1 cellular context compared by ENCODE assay signal in the genomic region with DNA sequence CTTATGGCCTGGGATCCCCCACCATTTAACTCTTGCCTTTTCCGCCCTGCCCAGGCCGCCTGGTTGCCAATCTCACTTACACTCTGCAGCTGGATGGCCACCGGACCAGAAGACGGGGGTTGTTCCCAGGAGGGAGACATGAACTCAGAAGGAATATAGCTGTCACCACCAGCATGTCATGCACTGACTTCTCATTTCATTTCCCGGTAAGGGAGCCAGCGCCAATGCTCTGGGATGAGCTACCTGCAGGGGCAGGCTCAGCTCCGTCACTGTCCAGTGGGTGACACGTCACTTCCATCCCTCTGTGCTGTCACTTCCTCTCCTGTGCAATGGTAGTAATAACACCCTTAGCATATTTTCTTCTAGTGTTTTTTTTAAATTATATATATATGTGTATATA.
TF ChIP-seq lines count a peak whose summit lies in the region.

No MANE protein-coding gene starts in this region.

TF ChIP-seq in HCT116, 20 proteins besides CTCF, POLR2A, EP300 and RAD21:
- TF ChIP-seq SP1 (IDR thresholded peaks at IDR 0.05; ENCODE audit: low read depth) (no peak), ZNF274 (IDR thresholded peaks at IDR 0.05; ENCODE audit: low read depth, low read length) (no peak), EZH2 (IDR thresholded peaks at IDR 0.05) (no peak), POLR2AphosphoS5 (IDR thresholded peaks at IDR 0.05; ENCODE audit: low read depth, low read length) (no peak), CEBPB (IDR thresholded peaks at IDR 0.05; ENCODE audit: low read depth) (no peak), EZH2phosphoT487 (IDR thresholded peaks at IDR 0.05; ENCODE audit: borderline replicate concordance) (no peak), ZFX (IDR thresholded peaks at IDR 0.05) (no peak), YY1 (IDR thresholded peaks at IDR 0.05; ENCODE audit: extremely low read depth, insufficient replicate concordance, low read depth, low read length) (no peak), FOSL1 (IDR thresholded peaks at IDR 0.05; ENCODE audit: low read depth) (no peak), CBX3 (IDR thresholded peaks at IDR 0.05; ENCODE audit: low read depth) (no peak), TCF7L2 (IDR thresholded peaks at IDR 0.05; ENCODE audit: borderline replicate concordance, extremely low read depth, insufficient read depth, insufficient read length) (no peak), EGR1 (IDR thresholded peaks at IDR 0.05; ENCODE audit: low read depth) (no peak), JUND (IDR thresholded peaks at IDR 0.05) (no peak)
- TF ChIP-seq, protein P1, sequence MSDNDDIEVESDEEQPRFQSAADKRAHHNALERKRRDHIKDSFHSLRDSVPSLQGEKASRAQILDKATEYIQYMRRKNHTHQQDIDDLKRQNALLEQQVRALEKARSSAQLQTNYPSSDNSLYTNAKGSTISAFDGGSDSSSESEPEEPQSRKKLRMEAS (IDR thresholded peaks at IDR 0.05), result no peak
- TF ChIP-seq, protein P2, sequence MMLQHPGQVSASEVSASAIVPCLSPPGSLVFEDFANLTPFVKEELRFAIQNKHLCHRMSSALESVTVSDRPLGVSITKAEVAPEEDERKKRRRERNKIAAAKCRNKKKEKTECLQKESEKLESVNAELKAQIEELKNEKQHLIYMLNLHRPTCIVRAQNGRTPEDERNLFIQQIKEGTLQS (IDR thresholded peaks at IDR 0.05), result no peak
- TF ChIP-seq, protein P3, sequence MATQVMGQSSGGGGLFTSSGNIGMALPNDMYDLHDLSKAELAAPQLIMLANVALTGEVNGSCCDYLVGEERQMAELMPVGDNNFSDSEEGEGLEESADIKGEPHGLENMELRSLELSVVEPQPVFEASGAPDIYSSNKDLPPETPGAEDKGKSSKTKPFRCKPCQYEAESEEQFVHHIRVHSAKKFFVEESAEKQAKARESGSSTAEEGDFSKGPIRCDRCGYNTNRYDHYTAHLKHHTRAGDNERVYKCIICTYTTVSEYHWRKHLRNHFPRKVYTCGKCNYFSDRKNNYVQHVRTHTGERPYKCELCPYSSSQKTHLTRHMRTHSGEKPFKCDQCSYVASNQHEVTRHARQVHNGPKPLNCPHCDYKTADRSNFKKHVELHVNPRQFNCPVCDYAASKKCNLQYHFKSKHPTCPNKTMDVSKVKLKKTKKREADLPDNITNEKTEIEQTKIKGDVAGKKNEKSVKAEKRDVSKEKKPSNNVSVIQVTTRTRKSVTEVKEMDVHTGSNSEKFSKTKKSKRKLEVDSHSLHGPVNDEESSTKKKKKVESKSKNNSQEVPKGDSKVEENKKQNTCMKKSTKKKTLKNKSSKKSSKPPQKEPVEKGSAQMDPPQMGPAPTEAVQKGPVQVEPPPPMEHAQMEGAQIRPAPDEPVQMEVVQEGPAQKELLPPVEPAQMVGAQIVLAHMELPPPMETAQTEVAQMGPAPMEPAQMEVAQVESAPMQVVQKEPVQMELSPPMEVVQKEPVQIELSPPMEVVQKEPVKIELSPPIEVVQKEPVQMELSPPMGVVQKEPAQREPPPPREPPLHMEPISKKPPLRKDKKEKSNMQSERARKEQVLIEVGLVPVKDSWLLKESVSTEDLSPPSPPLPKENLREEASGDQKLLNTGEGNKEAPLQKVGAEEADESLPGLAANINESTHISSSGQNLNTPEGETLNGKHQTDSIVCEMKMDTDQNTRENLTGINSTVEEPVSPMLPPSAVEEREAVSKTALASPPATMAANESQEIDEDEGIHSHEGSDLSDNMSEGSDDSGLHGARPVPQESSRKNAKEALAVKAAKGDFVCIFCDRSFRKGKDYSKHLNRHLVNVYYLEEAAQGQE (IDR thresholded peaks at IDR 0.05; ENCODE audit: low read depth), result no peak
- TF ChIP-seq, protein P4, sequence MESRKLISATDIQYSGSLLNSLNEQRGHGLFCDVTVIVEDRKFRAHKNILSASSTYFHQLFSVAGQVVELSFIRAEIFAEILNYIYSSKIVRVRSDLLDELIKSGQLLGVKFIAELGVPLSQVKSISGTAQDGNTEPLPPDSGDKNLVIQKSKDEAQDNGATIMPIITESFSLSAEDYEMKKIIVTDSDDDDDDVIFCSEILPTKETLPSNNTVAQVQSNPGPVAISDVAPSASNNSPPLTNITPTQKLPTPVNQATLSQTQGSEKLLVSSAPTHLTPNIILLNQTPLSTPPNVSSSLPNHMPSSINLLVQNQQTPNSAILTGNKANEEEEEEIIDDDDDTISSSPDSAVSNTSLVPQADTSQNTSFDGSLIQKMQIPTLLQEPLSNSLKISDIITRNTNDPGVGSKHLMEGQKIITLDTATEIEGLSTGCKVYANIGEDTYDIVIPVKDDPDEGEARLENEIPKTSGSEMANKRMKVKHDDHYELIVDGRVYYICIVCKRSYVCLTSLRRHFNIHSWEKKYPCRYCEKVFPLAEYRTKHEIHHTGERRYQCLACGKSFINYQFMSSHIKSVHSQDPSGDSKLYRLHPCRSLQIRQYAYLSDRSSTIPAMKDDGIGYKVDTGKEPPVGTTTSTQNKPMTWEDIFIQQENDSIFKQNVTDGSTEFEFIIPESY (IDR thresholded peaks at IDR 0.05; ENCODE audit: extremely low read depth, insufficient replicate concordance, low read length), result no peak
